29 cellular contexts compared by ENCODE assay signal in genomic region chr9:96058218-96058617, GRCh38.
"Had no signal": no experiment of that assay in that cellular context is flagged by ENCODE, and none has a peak within 500 bp of the region (broad histone marks: within the 10 kb centered on the region; RNA-seq: fewer than 3 reads in every experiment).

No MANE protein-coding gene starts in this region.

- H3K27ac ChIP-seq: colonic mucosa, coronary artery, dorsolateral prefrontal cortex, epithelial cell of prostate, esophagus muscularis mucosa, esophagus squamous epithelium, foreskin keratinocyte, gastrocnemius medialis, gastroesophageal sphincter, heart left ventricle, heart right ventricle, hepatocyte had no signal

- H3K4me2 ChIP-seq: hepatocyte had no signal

- H3K4me1 ChIP-seq: colonic mucosa, foreskin keratinocyte, gastrocnemius medialis had no signal

- H3K36me3 ChIP-seq: colonic mucosa, esophagus muscularis mucosa, esophagus squamous epithelium, gastrocnemius medialis, gastroesophageal sphincter, heart left ventricle, heart right ventricle had no signal

- H3K27me3 ChIP-seq: colonic mucosa, dorsolateral prefrontal cortex, esophagus muscularis mucosa, foreskin keratinocyte, gastrocnemius medialis, gastroesophageal sphincter, heart left ventricle, hepatocyte had no signal

- H3K9me3 Mint-ChIP-seq: effector memory CD8-positive, alpha-beta T cell had no signal

- DNase-seq: colonic mucosa; cortex of kidney; dermis blood vessel endothelial cell; dorsolateral prefrontal cortex; effector CD4-positive, alpha-beta T cell; effector CD8-positive, alpha-beta T cell; effector memory CD4-positive, alpha-beta T cell; effector memory CD8-positive, alpha-beta T cell; endodermal cell; erythroblast; esophagus squamous epithelium; foreskin fibroblast; foreskin keratinocyte; foreskin melanocyte; gastrocnemius medialis; glutamatergic neuron; head of caudate nucleus; heart left ventricle; heart right ventricle had no signal

- H3K9me3 ChIP-seq: colonic mucosa, esophagus muscularis mucosa, esophagus squamous epithelium, gastrocnemius medialis, gastroesophageal sphincter, heart left ventricle, heart right ventricle had no signal

- H3K27ac Mint-ChIP-seq: dendritic cell treated with granulocyte-macrophage colony-stimulating factor and Interleukin-4, amounts not matched to agents 40 ng/mL and 50 ng/mL, for 4 days; endodermal cell had no signal

- H3K79me2 ChIP-seq: hepatocyte had no signal

- H3K4me3 Mint-ChIP-seq: dendritic cell treated with granulocyte-macrophage colony-stimulating factor and Interleukin-4, amounts not matched to agents 40 ng/mL and 50 ng/mL, for 4 days; effector memory CD8-positive, alpha-beta T cell; endodermal cell had no signal

- H2AFZ ChIP-seq: hepatocyte had no signal

- H3K4me3 ChIP-seq: colonic mucosa, coronary artery, dorsolateral prefrontal cortex, esophagus muscularis mucosa, esophagus squamous epithelium, gastrocnemius medialis, gastroesophageal sphincter, heart left ventricle, heart right ventricle, hepatocyte had no signal

- ATAC-seq: effector memory CD8-positive, alpha-beta T cell; esophagus mucosa; foreskin keratinocyte; gastrocnemius medialis; gastroesophageal sphincter; heart left ventricle; heart right ventricle had no signal

- FAIRE-seq: endometrium, endothelial cell of umbilical vein, frontal cortex had no signal
